In the genomic region with DNA sequence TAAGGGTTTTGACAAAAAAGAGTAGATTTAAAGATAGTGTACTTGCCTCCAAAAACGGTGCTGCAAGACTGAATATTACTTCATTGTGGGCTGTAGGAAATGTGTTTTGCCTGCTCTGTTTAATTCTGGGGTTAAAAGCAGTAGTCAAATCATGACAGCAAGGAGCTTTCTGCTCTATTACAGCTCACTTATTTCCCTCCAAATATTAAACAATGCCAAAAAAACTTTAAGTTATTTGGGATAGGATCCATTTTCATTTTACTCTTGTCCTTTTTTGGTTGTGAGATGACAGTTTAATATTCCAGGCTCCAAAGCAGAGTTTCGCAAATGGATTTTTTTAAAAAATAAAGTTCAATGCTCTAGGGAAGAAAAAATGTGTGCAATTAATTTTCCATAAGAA, we compare ENCODE assay signal across 1 cellular context.
TF ChIP-seq lines count a peak whose summit lies in the region.

No MANE protein-coding gene starts in this region.

TF ChIP-seq in IMR-90, 13 proteins besides CTCF, POLR2A, EP300 and RAD21:
- no peak for TF ChIP-seq BHLHE40 (IDR thresholded peaks at IDR 0.05; ENCODE audit: low read depth, low read length)
- no peak for TF ChIP-seq MAFK (IDR thresholded peaks at IDR 0.05; ENCODE audit: low read depth, low read length)
- TF ChIP-seq MAZ (IDR thresholded peaks at IDR 0.05; ENCODE audit: borderline replicate concordance, low read depth, low read length): no peak
- no peak for TF ChIP-seq SMC3 (IDR thresholded peaks at IDR 0.05; ENCODE audit: low read depth, low read length)
- TF ChIP-seq, protein P1, sequence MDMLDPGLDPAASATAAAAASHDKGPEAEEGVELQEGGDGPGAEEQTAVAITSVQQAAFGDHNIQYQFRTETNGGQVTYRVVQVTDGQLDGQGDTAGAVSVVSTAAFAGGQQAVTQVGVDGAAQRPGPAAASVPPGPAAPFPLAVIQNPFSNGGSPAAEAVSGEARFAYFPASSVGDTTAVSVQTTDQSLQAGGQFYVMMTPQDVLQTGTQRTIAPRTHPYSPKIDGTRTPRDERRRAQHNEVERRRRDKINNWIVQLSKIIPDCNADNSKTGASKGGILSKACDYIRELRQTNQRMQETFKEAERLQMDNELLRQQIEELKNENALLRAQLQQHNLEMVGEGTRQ (IDR thresholded peaks at IDR 0.05; ENCODE audit: low read depth, low read length): no peak
- no peak for TF ChIP-seq RFX5 (IDR thresholded peaks at IDR 0.05; ENCODE audit: low read depth, low read length)
- no peak for TF ChIP-seq FOS (IDR thresholded peaks at IDR 0.05; ENCODE audit: low read depth, low read length)
- TF ChIP-seq NFE2L2 (IDR thresholded peaks at IDR 0.05; ENCODE audit: low read depth, low read length): no peak
- no peak for TF ChIP-seq CEBPB (IDR thresholded peaks at IDR 0.05; ENCODE audit: low read depth, low read length)
- TF ChIP-seq MXI1 (IDR thresholded peaks at IDR 0.05; ENCODE audit: borderline replicate concordance, low read depth, low read length): no peak
- no peak for TF ChIP-seq CHD1 (IDR thresholded peaks at IDR 0.05; ENCODE audit: low read depth, low read length)
- TF ChIP-seq RCOR1 (IDR thresholded peaks at IDR 0.05; ENCODE audit: insufficient replicate concordance, low read length): no peak
- TF ChIP-seq, protein P2, sequence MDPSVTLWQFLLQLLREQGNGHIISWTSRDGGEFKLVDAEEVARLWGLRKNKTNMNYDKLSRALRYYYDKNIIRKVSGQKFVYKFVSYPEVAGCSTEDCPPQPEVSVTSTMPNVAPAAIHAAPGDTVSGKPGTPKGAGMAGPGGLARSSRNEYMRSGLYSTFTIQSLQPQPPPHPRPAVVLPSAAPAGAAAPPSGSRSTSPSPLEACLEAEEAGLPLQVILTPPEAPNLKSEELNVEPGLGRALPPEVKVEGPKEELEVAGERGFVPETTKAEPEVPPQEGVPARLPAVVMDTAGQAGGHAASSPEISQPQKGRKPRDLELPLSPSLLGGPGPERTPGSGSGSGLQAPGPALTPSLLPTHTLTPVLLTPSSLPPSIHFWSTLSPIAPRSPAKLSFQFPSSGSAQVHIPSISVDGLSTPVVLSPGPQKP (IDR thresholded peaks at IDR 0.05; ENCODE audit: borderline replicate concordance, low read depth, low read length): no peak
